1 cellular context compared by ENCODE assay signal in the genomic region with DNA sequence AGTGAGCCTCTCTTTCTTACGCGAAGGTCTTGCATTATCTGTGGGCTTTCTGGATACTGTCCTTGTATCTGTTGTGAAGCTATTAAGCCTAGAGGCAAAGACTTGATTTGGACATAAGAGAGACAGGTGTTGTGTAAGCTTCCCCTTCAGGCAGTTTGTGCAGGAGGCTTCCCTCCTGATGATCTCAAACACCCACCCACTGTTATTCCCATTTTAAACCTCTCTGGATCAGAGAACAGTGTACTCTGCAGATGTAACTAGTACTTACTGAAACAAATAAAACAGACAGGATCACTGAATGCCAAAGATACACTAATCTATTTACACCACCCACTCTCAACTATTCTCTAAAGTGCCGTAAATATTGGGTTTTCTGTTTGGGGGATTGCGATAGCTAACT.
TF ChIP-seq lines count a peak whose summit lies in the region.

No MANE protein-coding gene starts in this region.

TF ChIP-seq in SK-N-SH, 30 proteins besides CTCF, POLR2A, EP300 and RAD21 (continued from another document):
- TF ChIP-seq, protein P1, sequence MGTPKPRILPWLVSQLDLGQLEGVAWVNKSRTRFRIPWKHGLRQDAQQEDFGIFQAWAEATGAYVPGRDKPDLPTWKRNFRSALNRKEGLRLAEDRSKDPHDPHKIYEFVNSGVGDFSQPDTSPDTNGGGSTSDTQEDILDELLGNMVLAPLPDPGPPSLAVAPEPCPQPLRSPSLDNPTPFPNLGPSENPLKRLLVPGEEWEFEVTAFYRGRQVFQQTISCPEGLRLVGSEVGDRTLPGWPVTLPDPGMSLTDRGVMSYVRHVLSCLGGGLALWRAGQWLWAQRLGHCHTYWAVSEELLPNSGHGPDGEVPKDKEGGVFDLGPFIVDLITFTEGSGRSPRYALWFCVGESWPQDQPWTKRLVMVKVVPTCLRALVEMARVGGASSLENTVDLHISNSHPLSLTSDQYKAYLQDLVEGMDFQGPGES (IDR thresholded peaks at IDR 0.05; ENCODE audit: low read depth, low read length) = no peak
- TF ChIP-seq JUND (IDR thresholded peaks at IDR 0.05) (no peak), POLR2AphosphoS5 (IDR thresholded peaks at IDR 0.05; ENCODE audit: low read depth, low read length) (no peak), GABPA (IDR thresholded peaks at IDR 0.05; ENCODE audit: low read depth) (no peak), ELF1 (IDR thresholded peaks at IDR 0.05) (no peak), NFIC (IDR thresholded peaks at IDR 0.05; ENCODE audit: borderline replicate concordance) (no peak), SIN3A (IDR thresholded peaks at IDR 0.05; ENCODE audit: borderline replicate concordance, low read depth, low read length) (no peak), TEAD4 (IDR thresholded peaks at IDR 0.05; ENCODE audit: borderline replicate concordance, insufficient read depth) (no peak)
- TF ChIP-seq, protein P2, sequence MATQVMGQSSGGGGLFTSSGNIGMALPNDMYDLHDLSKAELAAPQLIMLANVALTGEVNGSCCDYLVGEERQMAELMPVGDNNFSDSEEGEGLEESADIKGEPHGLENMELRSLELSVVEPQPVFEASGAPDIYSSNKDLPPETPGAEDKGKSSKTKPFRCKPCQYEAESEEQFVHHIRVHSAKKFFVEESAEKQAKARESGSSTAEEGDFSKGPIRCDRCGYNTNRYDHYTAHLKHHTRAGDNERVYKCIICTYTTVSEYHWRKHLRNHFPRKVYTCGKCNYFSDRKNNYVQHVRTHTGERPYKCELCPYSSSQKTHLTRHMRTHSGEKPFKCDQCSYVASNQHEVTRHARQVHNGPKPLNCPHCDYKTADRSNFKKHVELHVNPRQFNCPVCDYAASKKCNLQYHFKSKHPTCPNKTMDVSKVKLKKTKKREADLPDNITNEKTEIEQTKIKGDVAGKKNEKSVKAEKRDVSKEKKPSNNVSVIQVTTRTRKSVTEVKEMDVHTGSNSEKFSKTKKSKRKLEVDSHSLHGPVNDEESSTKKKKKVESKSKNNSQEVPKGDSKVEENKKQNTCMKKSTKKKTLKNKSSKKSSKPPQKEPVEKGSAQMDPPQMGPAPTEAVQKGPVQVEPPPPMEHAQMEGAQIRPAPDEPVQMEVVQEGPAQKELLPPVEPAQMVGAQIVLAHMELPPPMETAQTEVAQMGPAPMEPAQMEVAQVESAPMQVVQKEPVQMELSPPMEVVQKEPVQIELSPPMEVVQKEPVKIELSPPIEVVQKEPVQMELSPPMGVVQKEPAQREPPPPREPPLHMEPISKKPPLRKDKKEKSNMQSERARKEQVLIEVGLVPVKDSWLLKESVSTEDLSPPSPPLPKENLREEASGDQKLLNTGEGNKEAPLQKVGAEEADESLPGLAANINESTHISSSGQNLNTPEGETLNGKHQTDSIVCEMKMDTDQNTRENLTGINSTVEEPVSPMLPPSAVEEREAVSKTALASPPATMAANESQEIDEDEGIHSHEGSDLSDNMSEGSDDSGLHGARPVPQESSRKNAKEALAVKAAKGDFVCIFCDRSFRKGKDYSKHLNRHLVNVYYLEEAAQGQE (IDR thresholded peaks at IDR 0.05; ENCODE audit: low read depth, low read length) = no peak
- TF ChIP-seq, protein P3, sequence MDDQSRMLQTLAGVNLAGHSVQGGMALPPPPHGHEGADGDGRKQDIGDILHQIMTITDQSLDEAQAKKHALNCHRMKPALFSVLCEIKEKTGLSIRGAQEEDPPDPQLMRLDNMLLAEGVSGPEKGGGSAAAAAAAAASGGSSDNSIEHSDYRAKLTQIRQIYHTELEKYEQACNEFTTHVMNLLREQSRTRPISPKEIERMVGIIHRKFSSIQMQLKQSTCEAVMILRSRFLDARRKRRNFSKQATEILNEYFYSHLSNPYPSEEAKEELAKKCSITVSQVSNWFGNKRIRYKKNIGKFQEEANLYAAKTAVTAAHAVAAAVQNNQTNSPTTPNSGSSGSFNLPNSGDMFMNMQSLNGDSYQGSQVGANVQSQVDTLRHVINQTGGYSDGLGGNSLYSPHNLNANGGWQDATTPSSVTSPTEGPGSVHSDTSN (IDR thresholded peaks at IDR 0.05) = no peak
- TF ChIP-seq, protein P4, sequence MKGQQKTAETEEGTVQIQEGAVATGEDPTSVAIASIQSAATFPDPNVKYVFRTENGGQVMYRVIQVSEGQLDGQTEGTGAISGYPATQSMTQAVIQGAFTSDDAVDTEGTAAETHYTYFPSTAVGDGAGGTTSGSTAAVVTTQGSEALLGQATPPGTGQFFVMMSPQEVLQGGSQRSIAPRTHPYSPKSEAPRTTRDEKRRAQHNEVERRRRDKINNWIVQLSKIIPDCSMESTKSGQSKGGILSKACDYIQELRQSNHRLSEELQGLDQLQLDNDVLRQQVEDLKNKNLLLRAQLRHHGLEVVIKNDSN (IDR thresholded peaks at IDR 0.05; ENCODE audit: borderline replicate concordance, low read depth) = no peak
